ENCODE assay signal across 8 cellular contexts in genomic region chrX:13506574-13506973, GRCh38.
DNase-seq lines count a peak whose midpoint lies in the region; ATAC-seq, FAIRE-seq and TF ChIP-seq lines count a peak whose summit lies in the region.

No MANE protein-coding gene starts in this region.

- no peak overlapping the region for H3K27ac ChIP-seq in DND-41 (ENCODE audit: low read length)
- no peak overlapping the region for H3K27ac ChIP-seq in GM12878 (ENCODE audit: control insufficient read depth, insufficient read depth)

- TF ChIP-seq RAD21 in GM12878 (IDR thresholded peaks at IDR 0.05; ENCODE audit: insufficient read depth, low read depth, low read length): peak; percentile 96

- no peak for TF ChIP-seq POLR2A in GM12878 (IDR thresholded peaks at IDR 0.05; ENCODE audit: low read depth, low read length)

- in situ Hi-C loops in GM12878 (cut with MboI): loop anchor here (5.0 to 10.0 kb wide), 3 partner anchors 148 to 526 kb away; partner anchors contain the start of gene TCEANC

- no peak overlapping the region for H3K27ac Mint-ChIP-seq in T-helper 2 cell treated with Interferon-gamma antibody and Interleukin-4, amounts not matched to agents 5 μg/mL and 100 μg/mL, for 36 hours

- FAIRE-seq in GM12878 (lab: Jason Lieb, UNC): no peak

- H3K9ac ChIP-seq in DND-41 (ENCODE audit: low read depth, low read length) (no peak overlapping the region), GM12878 (ENCODE audit: control insufficient read depth, insufficient read depth, low read length) (no peak overlapping the region)

- H3K36me3 Mint-ChIP-seq in T-helper 2 cell treated with Interferon-gamma antibody and Interleukin-4, amounts not matched to agents 5 μg/mL and 100 μg/mL, for 36 hours (ENCODE audit: low read depth): no peaks in the 10 kb centered on the region

- H3K4me2 ChIP-seq in DND-41 (ENCODE audit: insufficient read depth, low read length): no peak overlapping the region
- no peak overlapping the region for H3K4me2 ChIP-seq in GM12878 (ENCODE audit: control insufficient read depth, insufficient read depth)

- WGBS in GM12878 (ENCODE audit: insufficient coverage, insufficient replicate concordance, low lambda C conversion rate, missing lambda C conversion rate): 0% methylated on average over 5 of the region's 5 CpGs

- intact Hi-C loops in GM12878 (cut with micrococcal nuclease; ENCODE audit: unreplicated experiment): loop anchor here (1.0 to 10.0 kb wide), 4 partner anchors 140 to 526 kb away; no protein-coding TSS in a partner anchor

- H3K9me3 ChIP-seq in DND-41 (ENCODE audit: insufficient read depth, low read length, severe bottlenecking): no peaks in the 10 kb centered on the region
- H3K9me3 ChIP-seq in GM12878 (replicated peaks; ENCODE audit: control insufficient read depth, insufficient read depth, low read length): no peaks in the 10 kb centered on the region

- POLR2A ChIA-PET in GM12878 (lab: Charles Lee): interaction anchor here (0.8 kb wide), 1 partner anchor 10 kb away, joined by 3 read pairs; no protein-coding TSS in a partner anchor

- H3K4me3 ChIP-seq in DND-41 (ENCODE audit: low read depth in 1 of 2, low read length in 2 of 2) (no peak overlapping the region), GM12878 (no peak overlapping the region)

- TF ChIP-seq CTCF in DND-41 (IDR thresholded peaks at IDR 0.05; ENCODE audit: borderline replicate concordance, extremely low read depth, low read length, poor library complexity, severe bottlenecking) (peak; percentile 68), LNCAP (IDR thresholded peaks at IDR 0.05) (peak; percentile 53; the same call in 1 of the 2 replicates), GM12878 (IDR thresholded peaks at IDR 0.05 in 2 of 3, conservative IDR thresholded peaks at IDR 0.05 in 1 of 3; ENCODE audit: control insufficient read depth in 2 of 3, extremely low read depth in 1 of 3, insufficient read depth in 1 of 3, low read depth in 3 of 3, low read length in 3 of 3) (peak; percentile 71 to 82 (median 74))

- H2AFZ ChIP-seq in DND-41 (ENCODE audit: low read depth, low read length): no peak overlapping the region
- no peak overlapping the region for H2AFZ ChIP-seq in GM12878 (ENCODE audit: control insufficient read depth, low read depth, low read length)

- CTCF ChIA-PET in GM12878 (lab: Yijun Ruan, JAX): interaction anchor here (0.7 to 7.2 kb wide), 44 partner anchors 9 to 692 kb away, joined by 3 to 143 read pairs (median 4); partner anchors contain the start of genes OFD1 and TRAPPC2

- H4K20me1 ChIP-seq in DND-41 (ENCODE audit: insufficient read depth, low read length) (no peaks in the 10 kb centered on the region), GM12878 (ENCODE audit: control insufficient read depth, insufficient read depth) (no peaks in the 10 kb centered on the region)

- DNase-seq in DND-41 (peak; percentile 51), GM12878 (ENCODE audit: low read depth, low spot score) (no peak), inferior parietal cortex (ENCODE audit: extremely low spot score) (peak; percentile 49)
- DNase-seq in T-helper 2 cell treated with Interferon-gamma antibody and Interleukin-4, amounts not matched to agents 5 μg/mL and 100 μg/mL, for 36 hours (ENCODE audit: low spot score): peak; percentile 4
- peak; percentile 56 for DNase-seq in stimulated activated CD4-positive, alpha-beta T cell treated with anti-CD3 and anti-CD28 coated beads, Interleukin-4, amount 100 ng/mL, for 1 hour

- no peaks in the 10 kb centered on the region for H3K9me3 Mint-ChIP-seq in T-helper 2 cell treated with Interferon-gamma antibody and Interleukin-4, amounts not matched to agents 5 μg/mL and 100 μg/mL, for 36 hours

- TF ChIP-seq EP300 in GM12878 (IDR thresholded peaks at IDR 0.05; ENCODE audit: borderline replicate concordance in 1 of 2, control insufficient read depth in 1 of 2, low read depth in 2 of 2, low read length in 2 of 2): no peak

- no peaks in the 10 kb centered on the region for H3K27me3 Mint-ChIP-seq in T-helper 2 cell treated with Interferon-gamma antibody and Interleukin-4, amounts not matched to agents 5 μg/mL and 100 μg/mL, for 36 hours (ENCODE audit: low read depth)

- H3K36me3 ChIP-seq in DND-41 (ENCODE audit: insufficient read depth, low read length) (no peaks in the 10 kb centered on the region), GM12878 (ENCODE audit: control insufficient read depth in 2 of 2, insufficient read depth in 2 of 2, low read length in 1 of 2) (no peaks in the 10 kb centered on the region)

- no peaks in the 10 kb centered on the region for H3K79me2 ChIP-seq in DND-41 (ENCODE audit: insufficient read depth, low read length)
- H3K79me2 ChIP-seq in GM12878 (ENCODE audit: control insufficient read depth, insufficient read depth, low read length): no peaks in the 10 kb centered on the region

- no TSS peak for BruUV-seq in GM12878 (replicated peaks; lab: Mats Ljungman, UMichigan)

- RAD21 ChIA-PET in GM12878 (lab: Charles Lee; ENCODE audit: unreplicated experiment): interaction anchor here (0.6 to 2.6 kb wide), 15 partner anchors 14 to 609 kb away, joined by 3 to 48 read pairs (median 4); partner anchors contain the start of gene GEMIN8

- peaks cover 9% of the 10 kb centered on the region for H3K4me1 Mint-ChIP-seq in T-helper 2 cell treated with Interferon-gamma antibody and Interleukin-4, amounts not matched to agents 5 μg/mL and 100 μg/mL, for 36 hours (ENCODE audit: low read depth)

- ATAC-seq in DND-41 (ENCODE audit: insufficient read depth, low read depth): no peak
- peak; percentile 32; the same call in 1 of the 3 replicates for ATAC-seq in GM12878
- ATAC-seq in HG03571 (IDR thresholded peaks at IDR 0.05; ENCODE audit: unreplicated experiment): no peak
- ATAC-seq in HG02678 (IDR thresholded peaks at IDR 0.05; ENCODE audit: unreplicated experiment): no peak

- H3K4me1 ChIP-seq in DND-41 (ENCODE audit: insufficient read depth, low read length) (no peaks in the 10 kb centered on the region), GM12878 (ENCODE audit: control insufficient read depth, insufficient read depth, low read length) (no peaks in the 10 kb centered on the region)

- H3K27me3 ChIP-seq in DND-41 (ENCODE audit: insufficient read depth, low read length, poor library complexity): no peaks in the 10 kb centered on the region
- H3K27me3 ChIP-seq in GM12878 (replicated peaks in 1 of 2; ENCODE audit: control insufficient read depth in 2 of 2, insufficient read depth in 2 of 2, low read length in 1 of 2): no peaks in the 10 kb centered on the region

- H3K4me3 Mint-ChIP-seq in T-helper 2 cell treated with Interferon-gamma antibody and Interleukin-4, amounts not matched to agents 5 μg/mL and 100 μg/mL, for 36 hours: no peak overlapping the region

- SMC1A ChIA-PET in GM12878 (lab: Charles Lee; ENCODE audit: uncharacterized antibody, unreplicated experiment): interaction anchor here (0.6 to 5.3 kb wide), 28 partner anchors 9 to 1711 kb away, joined by 3 to 86 read pairs (median 4); no protein-coding TSS in a partner anchor

TF ChIP-seq in GM12878, 131 proteins besides CTCF, POLR2A, EP300 and RAD21 (continues in another document):
- no peak for TF ChIP-seq MLLT1 (IDR thresholded peaks at IDR 0.05)
- no peak for TF ChIP-seq MTA2 (IDR thresholded peaks at IDR 0.05; ENCODE audit: low read depth)
- no peak for TF ChIP-seq BHLHE40 (IDR thresholded peaks at IDR 0.05; ENCODE audit: borderline replicate concordance in 1 of 2, low read depth in 2 of 2, low read length in 1 of 2)
- no peak for TF ChIP-seq TCF12 (IDR thresholded peaks at IDR 0.05; ENCODE audit: low read depth, low read length)
- TF ChIP-seq HDAC6 (IDR thresholded peaks at IDR 0.05; ENCODE audit: unreplicated experiment): no peak
- no peak for TF ChIP-seq NR2C2 (IDR thresholded peaks at IDR 0.05; ENCODE audit: borderline replicate concordance, control insufficient read depth, insufficient read length, low read depth)
- TF ChIP-seq RBBP5 (conservative IDR thresholded peaks at IDR 0.05): no peak
- TF ChIP-seq USF2 (IDR thresholded peaks at IDR 0.05; ENCODE audit: borderline replicate concordance, low read depth, low read length): no peak
- TF ChIP-seq RELA (IDR thresholded peaks at IDR 0.05; ENCODE audit: borderline replicate concordance, partially characterized antibody): no peak
- TF ChIP-seq YY1 (IDR thresholded peaks at IDR 0.05; ENCODE audit: low read depth, low read length): peak; percentile 89
